ENCODE assay signal across 11 cellular contexts in the genomic region with DNA sequence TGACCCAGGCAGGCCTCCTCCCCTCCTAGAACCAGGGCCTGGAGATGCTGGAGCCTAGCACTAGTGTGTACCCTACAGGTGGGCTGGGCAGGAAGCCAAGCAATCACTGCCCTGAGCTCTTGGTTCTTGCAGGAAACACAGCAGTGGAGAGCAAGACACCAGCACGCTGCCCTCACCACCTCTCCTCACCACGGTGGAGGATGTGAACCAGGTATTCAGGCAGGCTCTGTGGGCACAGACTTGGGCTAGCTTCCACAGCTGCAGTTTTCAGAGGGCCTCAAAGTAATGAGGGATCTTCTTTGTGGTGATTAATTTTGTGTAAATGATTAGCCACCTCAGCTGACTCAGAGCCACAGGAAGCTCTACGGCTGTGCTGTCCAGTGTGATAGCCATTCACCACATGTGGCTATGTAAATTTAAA. TPM values are rescaled to one million over a fixed set of nuclear protein-coding genes. Genes with fewer than 3 reads are reported as not detected.
A peak's percentile ranks its signal among the peaks of the same experiment; 100 is the strongest.
DNase-seq lines count a peak whose midpoint lies in the region; ATAC-seq, FAIRE-seq and TF ChIP-seq lines count a peak whose summit lies in the region.
"Had no signal": no experiment of that assay in that cellular context is flagged by ENCODE, and none has a peak within 500 bp of the region (broad histone marks: within the 10 kb centered on the region; RNA-seq: fewer than 3 reads in every experiment).

No MANE protein-coding gene starts in this region.

- H3K36me3 Mint-ChIP-seq in T-cell, result peaks cover 8% of the 10 kb centered on the region
- H3K36me3 Mint-ChIP-seq in MCF 10A (ENCODE audit: insufficient read depth, unreplicated experiment), result peaks cover 24% of the 10 kb centered on the region

- BruUV-seq in MCF 10A (replicated peaks; lab: Mats Ljungman, UMichigan), result no TSS peak

- peak; percentile 73 for DNase-seq in DMS53 (lab: John Stamatoyannopoulos, UW)
- DNase-seq in DMS53 treated with DMSO at 0.1 percent for 48 hours (lab: John Stamatoyannopoulos, UW; ENCODE audit: unreplicated experiment), result no peak
- peak; percentile 24 for DNase-seq in HCEC 1CT
- DNase-seq in T-cell, result peak in 9 of 34 experiments; percentile 6 to 43 (median 13)
- DNase-seq in kidney tubule cell (ENCODE audit: low spot score), result peak; percentile 94
- DNase-seq in HTR-8/SVneo (ENCODE audit: insufficient read length, low spot score), result no peak
- no peak for DNase-seq in MCF 10A (ENCODE audit: unreplicated experiment)
- DNase-seq: stimulated activated CD4-positive, alpha-beta T cell treated with anti-CD3 and anti-CD28 coated beads, Interleukin-2, amount 100 ng/mL, for 48 hours; thyroid gland; WERI-Rb-1 had no signal

- H3K4me3 Mint-ChIP-seq in T-cell, result peak overlapping the region in 1 of 3 donors; percentile 42
- no peak overlapping the region for H3K4me3 Mint-ChIP-seq in MCF 10A (ENCODE audit: unreplicated experiment)

- CTCF ChIA-PET in T-cell (lab: Charles Lee) (no interaction called here), MCF 10A (lab: Yijun Ruan, JAX) (interaction anchor here (0.7 to 3.6 kb wide), 4 partner anchors 8 to 132 kb away, joined by 3 to 14 read pairs (median 6); no protein-coding TSS in a partner anchor)

- POLR2A ChIA-PET in T-cell (lab: Charles Lee), result no interaction called here
- POLR2A ChIA-PET in MCF 10A (lab: Yijun Ruan, JAX), result no interaction called here

- H3K9me3 Mint-ChIP-seq in T-cell, result no peaks in the 10 kb centered on the region
- H3K9me3 Mint-ChIP-seq in MCF 10A (ENCODE audit: unreplicated experiment), result no peaks in the 10 kb centered on the region

- H3K4me1 Mint-ChIP-seq in T-cell, result peaks cover 23 to 31% (median 25%) of the 10 kb centered on the region in 3 donors
- peaks cover under 1% of the 10 kb centered on the region for H3K4me1 Mint-ChIP-seq in MCF 10A (ENCODE audit: insufficient read depth, unreplicated experiment)

- H3K27me3 Mint-ChIP-seq in T-cell, result no peaks in the 10 kb centered on the region
- H3K27me3 Mint-ChIP-seq in MCF 10A (ENCODE audit: insufficient read depth, unreplicated experiment), result no peaks in the 10 kb centered on the region

- peak in 1 of 4 experiments; percentile 10 for ATAC-seq in T-cell (replicated peaks in 1 of 4)
- ATAC-seq in GM18858 (IDR thresholded peaks at IDR 0.05; ENCODE audit: unreplicated experiment), result no peak

- no peak for FAIRE-seq in HTR-8/SVneo (lab: Jason Lieb, UNC)

- H3K27ac Mint-ChIP-seq in T-cell (peak overlapping the region; percentile 72 to 81), MCF 10A (ENCODE audit: low read depth, unreplicated experiment) (no peak overlapping the region)

- TF ChIP-seq CTCF in MCF 10A (IDR thresholded peaks at IDR 0.05; ENCODE audit: unreplicated experiment), result no peak

- intact Hi-C loops in MCF 10A (cut with micrococcal nuclease), result no loop called here

RNA-seq across cellular contexts. Expression of a gene that starts 13.6 kb away (rescaled TPM):
- total RNA-seq in T-cell (100 to 1,000 TPM; 108 to 132 (median 126) TPM), MCF 10A (2022) (139 and 201 TPM in 2 replicates)

RNA-seq across cellular contexts. Expression of a gene that starts 52.8 kb away (rescaled TPM):
- total RNA-seq in T-cell (10 to 100 TPM in 4 of 5 donors, 1 to 10 TPM in 1; 9.4 to 14.8 (median 14.2) TPM), MCF 10A (2022) (11.1 and 24.4 TPM in 2 replicates)

Comparison
In these comparisons a context has a peak if more than half of its experiments do, and no peak if none do; other contexts are left out.
1. DNase-seq: peak in DMS53 (single experiment), HCEC 1CT (single experiment) and kidney tubule cell (single experiment); none in DMS53 treated with DMSO at 0.1 percent for 48 hours (single experiment), HTR-8/SVneo (single experiment) and MCF 10A (single experiment).